In the genomic region with DNA sequence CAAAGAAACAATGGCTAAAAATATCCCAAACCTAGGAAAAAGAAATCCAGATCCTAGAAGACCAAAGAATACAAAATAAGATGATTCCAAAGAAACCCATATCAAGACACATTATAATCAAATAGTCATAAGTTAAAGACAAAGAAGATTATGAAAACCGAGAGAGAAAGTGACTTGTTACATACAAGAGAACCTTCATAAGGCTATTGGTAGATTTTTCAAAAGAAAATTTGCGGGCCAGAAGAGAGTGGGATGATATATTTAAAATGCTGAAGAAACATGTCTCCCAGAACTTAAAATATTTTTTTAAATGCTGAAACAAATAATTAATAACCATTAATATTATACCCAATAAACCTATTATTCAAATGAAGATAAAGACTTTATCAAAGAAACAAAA, we compare ENCODE assay signal across 8 cellular contexts.
"Had no signal": no experiment of that assay in that cellular context is flagged by ENCODE, and none has a peak within 500 bp of the region (broad histone marks: within the 10 kb centered on the region; RNA-seq: fewer than 3 reads in every experiment).

No MANE protein-coding gene starts in this region.

- FAIRE-seq: HepG2, HTR-8/SVneo, K562 had no signal

- DNase-seq: IMR-90, KBM-7, KG1 had no signal

- H3K4me3 ChIP-seq: K562 had no signal

- H3K27ac ChIP-seq: HL-60, KMS-11 had no signal
